Comparison of ENCODE assay signal across 15 cellular contexts in the genomic region with DNA sequence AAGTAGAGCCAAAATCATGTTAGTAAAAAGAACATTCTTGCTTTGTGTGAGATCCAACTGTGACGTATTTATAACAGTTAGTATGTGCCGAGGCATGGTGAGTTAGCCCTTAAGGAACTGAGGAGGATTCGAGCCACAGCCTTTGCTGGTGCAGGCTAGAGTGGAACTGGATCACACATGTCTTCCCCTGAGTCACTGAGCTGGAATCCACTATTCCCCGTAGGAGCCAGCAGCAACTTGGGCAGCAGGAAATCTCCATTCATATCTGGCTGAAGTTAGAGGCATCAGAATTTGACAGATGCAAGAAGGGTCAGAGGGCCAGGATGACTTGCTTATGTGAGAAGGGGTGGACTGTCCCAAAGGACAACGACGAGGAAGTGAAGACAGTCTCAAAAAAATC.
DNase-seq lines count a peak whose midpoint lies in the region; ATAC-seq and TF ChIP-seq lines count a peak whose summit lies in the region.
"Had no signal": no experiment of that assay in that cellular context is flagged by ENCODE, and none has a peak within 500 bp of the region (broad histone marks: within the 10 kb centered on the region; RNA-seq: fewer than 3 reads in every experiment).

No MANE protein-coding gene starts in this region.

- H3K9me3 ChIP-seq in WERI-Rb-1 (ENCODE audit: severe bottlenecking) = no peaks in the 10 kb centered on the region
- H3K9me3 ChIP-seq: Caco-2, vagina had no signal

- DNase-seq in EH (ENCODE audit: low read depth) (peak; percentile 98), SW 1271 (lab: John Stamatoyannopoulos, UW) (peak; percentile 2 to 4), fibroblast of gingiva (ENCODE audit: low read depth) (peak; percentile 2), omental fat pad (ENCODE audit: low spot score) (no peak), HUDEP-2 (lab: John Stamatoyannopoulos, UW; ENCODE audit: unreplicated experiment in 76 of 76) (no peak), DMS 273 treated with DMSO at 0.1 percent for 48 hours (lab: John Stamatoyannopoulos, UW) (no peak), WERI-Rb-1 (no peak), GM23338 (ENCODE audit: low spot score) (no peak)
- DNase-seq: activated B cell treated with CpG ODN at 0.5 μM for 24 hours; activated T-cell treated with anti-CD3 and anti-CD28 coated beads, Interleukin-2, amount 50 U/mL, for 4 hours; Caco-2; hypothalamus; RPMI8226 had no signal

- no peaks in the 10 kb centered on the region for H3K36me3 Mint-ChIP-seq in GM23338 (ENCODE audit: low read depth)

- H3K9me2 ChIP-seq in GM23338 (ENCODE audit: insufficient read depth) = 0 out of 2 replicates have a peak, but pooled peaks cover 3% of the 10 kb centered on the region

- H3K79me2 ChIP-seq in GM23338 (replicated peaks; ENCODE audit: insufficient read depth) = no peaks in the 10 kb centered on the region

- H3K9me3 Mint-ChIP-seq in GM23338 = no peaks in the 10 kb centered on the region; the same call in 2 of the 3 replicates
- H3K9me3 Mint-ChIP-seq: activated B cell treated with CpG ODN at 0.5 μM for 24 hours; activated T-cell treated with anti-CD3 and anti-CD28 coated beads, Interleukin-2, amount 50 U/mL, for 4 hours had no signal

- H3F3A ChIP-seq in GM23338 (replicated peaks; ENCODE audit: low read depth) = no peaks in the 10 kb centered on the region

- H3K4me3 ChIP-seq in WERI-Rb-1 (ENCODE audit: low read depth, low read length) (no peak overlapping the region), GM23338 (no peak overlapping the region)
- H3K4me3 ChIP-seq: smooth muscle cell, vagina had no signal

- H3K4me3 Mint-ChIP-seq in GM23338 = no peak overlapping the region
- H3K4me3 Mint-ChIP-seq: activated B cell treated with CpG ODN at 0.5 μM for 24 hours; activated T-cell treated with anti-CD3 and anti-CD28 coated beads, Interleukin-2, amount 50 U/mL, for 4 hours had no signal

- H3K27me3 ChIP-seq in WERI-Rb-1 (ENCODE audit: insufficient read depth, low read depth, severe bottlenecking) (peaks cover 16% of the 10 kb centered on the region), GM23338 (ENCODE audit: insufficient read depth) (no peaks in the 10 kb centered on the region)
- H3K27me3 ChIP-seq: vagina had no signal

- H4K20me1 ChIP-seq in GM23338 (replicated peaks; ENCODE audit: insufficient read depth) = no peaks in the 10 kb centered on the region

- no peak overlapping the region for H3K4me2 ChIP-seq in GM23338
- H3K4me2 ChIP-seq: smooth muscle cell had no signal

- H3K36me3 ChIP-seq in WERI-Rb-1 (no peaks in the 10 kb centered on the region), GM23338 (ENCODE audit: insufficient read depth) (no peaks in the 10 kb centered on the region)
- H3K36me3 ChIP-seq: vagina had no signal

- H3K27ac ChIP-seq in WERI-Rb-1 (no peak overlapping the region), GM23338 (ENCODE audit: low read depth) (no peak overlapping the region)
- H3K27ac ChIP-seq: vagina had no signal

- no peak overlapping the region for H2AFZ ChIP-seq in GM23338

- peaks cover 16% of the 10 kb centered on the region; the same call in 2 of the 3 replicates for H3K4me1 Mint-ChIP-seq in GM23338
- H3K4me1 Mint-ChIP-seq: activated B cell treated with CpG ODN at 0.5 μM for 24 hours had no signal

- ATAC-seq in omental fat pad (ENCODE audit: low FRiP score) (peak; percentile 37), GM23338 (no peak)
- ATAC-seq: activated T-cell treated with anti-CD3 and anti-CD28 coated beads, Interleukin-2, amount 50 U/mL, for 4 hours had no signal

- H3K27me3 Mint-ChIP-seq in GM23338 (ENCODE audit: insufficient read depth, low read depth, poor library complexity) = no peaks in the 10 kb centered on the region

- TF ChIP-seq CTCF in omental fat pad (IDR thresholded peaks at IDR 0.05) (no peak), WERI-Rb-1 (IDR thresholded peaks at IDR 0.05; ENCODE audit: low read depth, low read length) (no peak), GM23338 (conservative IDR thresholded peaks at IDR 0.05; ENCODE audit: low read depth in 2 of 2) (no peak)

- no peaks in the 10 kb centered on the region; the same call in 1 of the 2 replicates for H3K4me1 ChIP-seq in GM23338 (ENCODE audit: insufficient read depth)
- H3K4me1 ChIP-seq: Caco-2 had no signal

- H3K27ac Mint-ChIP-seq in GM23338 = no peak overlapping the region
- H3K27ac Mint-ChIP-seq: activated B cell treated with CpG ODN at 0.5 μM for 24 hours had no signal

TF ChIP-seq in GM23338, 12 proteins besides CTCF, POLR2A, EP300 and RAD21 (continues in another document):
- no peak for TF ChIP-seq POLR2AphosphoS5 (IDR thresholded peaks at IDR 0.05; ENCODE audit: low read depth)
- TF ChIP-seq STAT1 (IDR thresholded peaks at IDR 0.05; ENCODE audit: unreplicated experiment) = no peak
- TF ChIP-seq, protein P1, sequence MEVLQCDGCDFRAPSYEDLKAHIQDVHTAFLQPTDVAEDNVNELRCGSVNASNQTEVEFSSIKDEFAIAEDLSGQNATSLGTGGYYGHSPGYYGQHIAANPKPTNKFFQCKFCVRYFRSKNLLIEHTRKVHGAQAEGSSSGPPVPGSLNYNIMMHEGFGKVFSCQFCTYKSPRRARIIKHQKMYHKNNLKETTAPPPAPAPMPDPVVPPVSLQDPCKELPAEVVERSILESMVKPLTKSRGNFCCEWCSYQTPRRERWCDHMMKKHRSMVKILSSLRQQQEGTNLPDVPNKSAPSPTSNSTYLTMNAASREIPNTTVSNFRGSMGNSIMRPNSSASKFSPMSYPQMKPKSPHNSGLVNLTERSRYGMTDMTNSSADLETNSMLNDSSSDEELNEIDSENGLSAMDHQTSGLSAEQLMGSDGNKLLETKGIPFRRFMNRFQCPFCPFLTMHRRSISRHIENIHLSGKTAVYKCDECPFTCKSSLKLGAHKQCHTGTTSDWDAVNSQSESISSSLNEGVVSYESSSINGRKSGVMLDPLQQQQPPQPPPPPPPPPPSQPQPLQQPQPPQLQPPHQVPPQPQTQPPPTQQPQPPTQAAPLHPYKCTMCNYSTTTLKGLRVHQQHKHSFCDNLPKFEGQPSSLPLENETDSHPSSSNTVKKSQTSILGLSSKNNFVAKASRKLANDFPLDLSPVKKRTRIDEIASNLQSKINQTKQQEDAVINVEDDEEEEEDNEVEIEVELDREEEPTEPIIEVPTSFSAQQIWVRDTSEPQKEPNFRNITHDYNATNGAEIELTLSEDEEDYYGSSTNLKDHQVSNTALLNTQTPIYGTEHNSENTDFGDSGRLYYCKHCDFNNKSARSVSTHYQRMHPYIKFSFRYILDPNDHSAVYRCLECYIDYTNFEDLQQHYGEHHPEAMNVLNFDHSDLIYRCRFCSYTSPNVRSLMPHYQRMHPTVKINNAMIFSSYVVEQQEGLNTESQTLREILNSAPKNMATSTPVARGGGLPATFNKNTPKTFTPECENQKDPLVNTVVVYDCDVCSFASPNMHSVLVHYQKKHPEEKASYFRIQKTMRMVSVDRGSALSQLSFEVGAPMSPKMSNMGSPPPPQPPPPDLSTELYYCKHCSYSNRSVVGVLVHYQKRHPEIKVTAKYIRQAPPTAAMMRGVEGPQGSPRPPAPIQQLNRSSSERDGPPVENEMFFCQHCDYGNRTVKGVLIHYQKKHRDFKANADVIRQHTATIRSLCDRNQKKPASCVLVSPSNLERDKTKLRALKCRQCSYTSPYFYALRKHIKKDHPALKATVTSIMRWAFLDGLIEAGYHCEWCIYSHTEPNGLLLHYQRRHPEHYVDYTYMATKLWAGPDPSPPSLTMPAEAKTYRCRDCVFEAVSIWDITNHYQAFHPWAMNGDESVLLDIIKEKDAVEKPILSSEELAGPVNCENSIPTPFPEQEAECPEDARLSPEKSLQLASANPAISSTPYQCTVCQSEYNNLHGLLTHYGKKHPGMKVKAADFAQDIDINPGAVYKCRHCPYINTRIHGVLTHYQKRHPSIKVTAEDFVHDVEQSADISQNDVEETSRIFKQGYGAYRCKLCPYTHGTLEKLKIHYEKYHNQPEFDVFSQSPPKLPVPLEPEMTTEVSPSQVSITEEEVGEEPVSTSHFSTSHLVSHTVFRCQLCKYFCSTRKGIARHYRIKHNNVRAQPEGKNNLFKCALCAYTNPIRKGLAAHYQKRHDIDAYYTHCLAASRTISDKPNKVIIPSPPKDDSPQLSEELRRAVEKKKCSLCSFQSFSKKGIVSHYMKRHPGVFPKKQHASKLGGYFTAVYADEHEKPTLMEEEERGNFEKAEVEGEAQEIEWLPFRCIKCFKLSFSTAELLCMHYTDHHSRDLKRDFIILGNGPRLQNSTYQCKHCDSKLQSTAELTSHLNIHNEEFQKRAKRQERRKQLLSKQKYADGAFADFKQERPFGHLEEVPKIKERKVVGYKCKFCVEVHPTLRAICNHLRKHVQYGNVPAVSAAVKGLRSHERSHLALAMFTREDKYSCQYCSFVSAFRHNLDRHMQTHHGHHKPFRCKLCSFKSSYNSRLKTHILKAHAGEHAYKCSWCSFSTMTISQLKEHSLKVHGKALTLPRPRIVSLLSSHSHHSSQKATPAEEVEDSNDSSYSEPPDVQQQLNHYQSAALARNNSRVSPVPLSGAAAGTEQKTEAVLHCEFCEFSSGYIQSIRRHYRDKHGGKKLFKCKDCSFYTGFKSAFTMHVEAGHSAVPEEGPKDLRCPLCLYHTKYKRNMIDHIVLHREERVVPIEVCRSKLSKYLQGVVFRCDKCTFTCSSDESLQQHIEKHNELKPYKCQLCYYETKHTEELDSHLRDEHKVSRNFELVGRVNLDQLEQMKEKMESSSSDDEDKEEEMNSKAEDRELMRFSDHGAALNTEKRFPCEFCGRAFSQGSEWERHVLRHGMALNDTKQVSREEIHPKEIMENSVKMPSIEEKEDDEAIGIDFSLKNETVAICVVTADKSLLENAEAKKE (CRISPR knock-in tag; IDR thresholded peaks at IDR 0.05) = no peak
- TF ChIP-seq ZNF331 (CRISPR knock-in tag; IDR thresholded peaks at IDR 0.05; ENCODE audit: low read depth) = no peak
- TF ChIP-seq ZNF114 (CRISPR knock-in tag; IDR thresholded peaks at IDR 0.05) = no peak
- no peak for TF ChIP-seq CREB1 (CRISPR knock-in tag; IDR thresholded peaks at IDR 0.05; ENCODE audit: low read depth)
- no peak for TF ChIP-seq JUNB (IDR thresholded peaks at IDR 0.05; ENCODE audit: unreplicated experiment)

Comparison
In these comparisons a context has a peak if more than half of its experiments do, and no peak if none do; other contexts are left out.
1. DNase-seq: peak in EH (single experiment), SW 1271 (2 of 2) and fibroblast of gingiva (single experiment); none in omental fat pad (single experiment), HUDEP-2 (0 of 76), DMS 273 treated with DMSO at 0.1 percent for 48 hours (single experiment), WERI-Rb-1 (single experiment) and GM23338 (single experiment).